Comparison of ENCODE assay signal across 12 cellular contexts in genomic region chr17:37558299-37558698, GRCh38. TPM values are rescaled to one million over a fixed set of nuclear protein-coding genes. Genes with fewer than 3 reads are reported as not detected.
DNase-seq lines count a peak whose midpoint lies in the region; ATAC-seq and TF ChIP-seq lines count a peak whose summit lies in the region.
"Had no signal": no experiment of that assay in that cellular context is flagged by ENCODE, and none has a peak within 500 bp of the region (broad histone marks: within the 10 kb centered on the region; RNA-seq: fewer than 3 reads in every experiment).

No MANE protein-coding gene starts in this region.

- POLR2A ChIA-PET in HEK293 (lab: Yijun Ruan, JAX): no interaction called here

- no peak overlapping the region for H3K4me3 Mint-ChIP-seq in activated T-cell treated with anti-CD3 and anti-CD28 coated beads, Interleukin-2, amount 50 U/mL, for 72 hours
- H3K4me3 Mint-ChIP-seq in stimulated activated effector memory CD8-positive, alpha-beta T cell treated with anti-CD3 and anti-CD28 coated beads, Interleukin-12 subunit alpha, Interleukin-12 subunit beta, amount 100 ng/mL, for 72 hours: no peak overlapping the region

- H3K36me3 Mint-ChIP-seq in activated T-cell treated with anti-CD3 and anti-CD28 coated beads, Interleukin-2, amount 50 U/mL, for 72 hours (ENCODE audit: insufficient read depth in 2 of 2): peaks cover 4 to 21% of the 10 kb centered on the region in 2 donors
- H3K36me3 Mint-ChIP-seq in stimulated activated effector memory CD8-positive, alpha-beta T cell treated with anti-CD3 and anti-CD28 coated beads, Interleukin-12 subunit alpha, Interleukin-12 subunit beta, amount 100 ng/mL, for 72 hours: peaks cover 96% of the 10 kb centered on the region

- H3K27me3 ChIP-seq in upper lobe of left lung: no peaks in the 10 kb centered on the region
- H3K27me3 ChIP-seq: BLaER1 had no signal

- no peak for TF ChIP-seq EP300 in upper lobe of left lung (IDR thresholded peaks at IDR 0.05)

- H3K27ac ChIP-seq in HEK293 (ENCODE audit: extremely low read depth, low read depth, low read length) (no peak overlapping the region), upper lobe of left lung (no peak overlapping the region)
- H3K27ac ChIP-seq: BLaER1 had no signal

- no peak for TF ChIP-seq POLR2A in upper lobe of left lung (IDR thresholded peaks at IDR 0.05)

- H3K36me3 ChIP-seq in HEK293 (ENCODE audit: control insufficient read depth in 2 of 2, insufficient read depth in 1 of 2, low read length in 2 of 2) (peaks cover 38 to 48% of the 10 kb centered on the region in 2 experiments), upper lobe of left lung (peaks cover 2 to 69% (median 28%) of the 10 kb centered on the region in 4 donors)

- H3K4me1 Mint-ChIP-seq in activated T-cell treated with anti-CD3 and anti-CD28 coated beads, Interleukin-2, amount 50 U/mL, for 72 hours (ENCODE audit: low read depth): peaks cover under 1% of the 10 kb centered on the region
- H3K4me1 Mint-ChIP-seq in stimulated activated effector memory CD8-positive, alpha-beta T cell treated with anti-CD3 and anti-CD28 coated beads, Interleukin-12 subunit alpha, Interleukin-12 subunit beta, amount 100 ng/mL, for 72 hours: peaks cover 4% of the 10 kb centered on the region

- no peak for DNase-seq in activated T-cell treated with anti-CD3 and anti-CD28 coated beads, Interleukin-2, amount 50 U/mL, for 72 hours
- no peak for DNase-seq in activated T-cell treated with anti-CD3 and anti-CD28 coated beads, Interleukin-2, amount 50 U/mL, for 1 hour
- DNase-seq in fibroblast of villous mesenchyme (ENCODE audit: low read depth): peak; percentile 88
- DNase-seq in stimulated activated effector memory CD8-positive, alpha-beta T cell treated with anti-CD3 and anti-CD28 coated beads, Interleukin-12 subunit alpha, Interleukin-12 subunit beta, amount 100 ng/mL, for 72 hours (ENCODE audit: low spot score in 2 of 2): no peak
- no peak for DNase-seq in upper lobe of left lung
- DNase-seq in NCI-H345 (lab: John Stamatoyannopoulos, UW): no peak
- DNase-seq: 8988T, AML-193, DMS53, HCEC 1CT had no signal

- WGBS in upper lobe of left lung, 2 donors: 93 to 95% methylated on average over 2 of the region's 2 CpGs

- no peak for ATAC-seq in activated T-cell treated with anti-CD3 and anti-CD28 coated beads, Interleukin-2, amount 50 U/mL, for 72 hours (replicated peaks in 1 of 2)
- ATAC-seq in stimulated activated effector memory CD8-positive, alpha-beta T cell treated with anti-CD3 and anti-CD28 coated beads, Interleukin-12 subunit alpha, Interleukin-12 subunit beta, amount 100 ng/mL, for 72 hours: no peak
- ATAC-seq in upper lobe of left lung (ENCODE audit: low FRiP score in 2 of 2): no peak

- TF ChIP-seq CTCF in HEK293 (tag by site-specific recombination; IDR thresholded peaks at IDR 0.05): no peak
- no peak for TF ChIP-seq CTCF in fibroblast of villous mesenchyme (IDR thresholded peaks at IDR 0.05; ENCODE audit: insufficient read depth, low read depth, low read length)
- TF ChIP-seq CTCF in upper lobe of left lung (IDR thresholded peaks at IDR 0.05): no peak

- no peaks in the 10 kb centered on the region for H3K27me3 Mint-ChIP-seq in activated T-cell treated with anti-CD3 and anti-CD28 coated beads, Interleukin-2, amount 50 U/mL, for 72 hours (ENCODE audit: low read depth)

- H3K9me3 ChIP-seq in HEK293 (ENCODE audit: control insufficient read depth, insufficient read depth, low read depth, low read length) (no peaks in the 10 kb centered on the region), upper lobe of left lung (no peaks in the 10 kb centered on the region)
- H3K9me3 ChIP-seq: BLaER1 had no signal

- CTCF ChIA-PET in HEK293 (lab: Yijun Ruan, JAX): interaction anchor here (1.1 kb wide), 1 partner anchor 32 kb away, joined by 5 read pairs; no protein-coding TSS in a partner anchor

- no peak overlapping the region for H3K4me3 ChIP-seq in HEK293 (ENCODE audit: low read depth, low read length)
- H3K4me3 ChIP-seq in fibroblast of villous mesenchyme (ENCODE audit: low read depth, low read length): no peak overlapping the region
- H3K4me3 ChIP-seq in upper lobe of left lung: no peak overlapping the region
- H3K4me3 ChIP-seq: BLaER1 had no signal

- peak overlapping the region; percentile 53 for H3K27ac Mint-ChIP-seq in activated T-cell treated with anti-CD3 and anti-CD28 coated beads, Interleukin-2, amount 50 U/mL, for 72 hours
- peak overlapping the region; percentile 57 for H3K27ac Mint-ChIP-seq in stimulated activated effector memory CD8-positive, alpha-beta T cell treated with anti-CD3 and anti-CD28 coated beads, Interleukin-12 subunit alpha, Interleukin-12 subunit beta, amount 100 ng/mL, for 72 hours

- H3K4me1 ChIP-seq in HEK293 (ENCODE audit: control insufficient read depth, insufficient read depth, low read length): peaks cover 10% of the 10 kb centered on the region
- no peaks in the 10 kb centered on the region for H3K4me1 ChIP-seq in upper lobe of left lung
- H3K4me1 ChIP-seq: BLaER1 had no signal

- H3K9me3 Mint-ChIP-seq in activated T-cell treated with anti-CD3 and anti-CD28 coated beads, Interleukin-2, amount 50 U/mL, for 72 hours: no peaks in the 10 kb centered on the region
- H3K9me3 Mint-ChIP-seq in stimulated activated effector memory CD8-positive, alpha-beta T cell treated with anti-CD3 and anti-CD28 coated beads, Interleukin-12 subunit alpha, Interleukin-12 subunit beta, amount 100 ng/mL, for 72 hours: no peaks in the 10 kb centered on the region

TF ChIP-seq in HEK293, 187 proteins besides CTCF, POLR2A, EP300 and RAD21:
- TF ChIP-seq PRDM6 (tag by site-specific recombination; IDR thresholded peaks at IDR 0.05): peak; percentile 25; the same call in 1 of the 2 replicates
- no peak for TF ChIP-seq ZBTB10 (tag by site-specific recombination; IDR thresholded peaks at IDR 0.05)

RNA-seq across cellular contexts. Expression of gene SYNRG, which starts 50.9 kb away (rescaled TPM):
- 10 to 100 TPM; 63.2 to 69.5 TPM for total RNA-seq in activated T-cell treated with anti-CD3 and anti-CD28 coated beads, Interleukin-2, amount 50 U/mL, for 72 hours
- total RNA-seq in fibroblast of villous mesenchyme (16.1 and 22.5 TPM in 2 replicates), upper lobe of left lung (10 to 100 TPM; 25.2 to 58.7 (median 43.8) TPM)
